1 cellular context compared by ENCODE assay signal in the genomic region with DNA sequence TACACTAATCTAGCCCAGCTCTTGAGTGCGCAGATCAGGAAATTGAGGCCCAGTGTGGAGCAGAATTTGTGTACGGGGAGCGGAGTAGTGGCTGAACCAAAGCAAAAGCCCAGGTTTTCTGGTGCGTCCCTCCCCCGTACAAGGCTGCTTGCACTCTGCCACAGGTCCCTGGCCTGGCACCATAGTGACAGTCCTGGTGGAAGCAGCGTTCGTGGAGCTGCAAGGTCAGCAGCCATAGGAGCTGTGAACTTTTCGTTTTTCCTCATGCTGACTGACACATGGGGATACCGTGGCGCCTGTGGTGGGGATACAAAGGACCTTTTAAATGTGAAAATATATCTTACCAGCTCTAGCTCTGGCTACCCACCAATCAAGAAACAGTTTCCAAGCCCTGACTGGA.
TF ChIP-seq lines count a peak whose summit lies in the region.

No MANE protein-coding gene starts in this region.

TF ChIP-seq in GM23338, 12 proteins besides CTCF, POLR2A, EP300 and RAD21 (continued from another document):
- TF ChIP-seq, protein P1, sequence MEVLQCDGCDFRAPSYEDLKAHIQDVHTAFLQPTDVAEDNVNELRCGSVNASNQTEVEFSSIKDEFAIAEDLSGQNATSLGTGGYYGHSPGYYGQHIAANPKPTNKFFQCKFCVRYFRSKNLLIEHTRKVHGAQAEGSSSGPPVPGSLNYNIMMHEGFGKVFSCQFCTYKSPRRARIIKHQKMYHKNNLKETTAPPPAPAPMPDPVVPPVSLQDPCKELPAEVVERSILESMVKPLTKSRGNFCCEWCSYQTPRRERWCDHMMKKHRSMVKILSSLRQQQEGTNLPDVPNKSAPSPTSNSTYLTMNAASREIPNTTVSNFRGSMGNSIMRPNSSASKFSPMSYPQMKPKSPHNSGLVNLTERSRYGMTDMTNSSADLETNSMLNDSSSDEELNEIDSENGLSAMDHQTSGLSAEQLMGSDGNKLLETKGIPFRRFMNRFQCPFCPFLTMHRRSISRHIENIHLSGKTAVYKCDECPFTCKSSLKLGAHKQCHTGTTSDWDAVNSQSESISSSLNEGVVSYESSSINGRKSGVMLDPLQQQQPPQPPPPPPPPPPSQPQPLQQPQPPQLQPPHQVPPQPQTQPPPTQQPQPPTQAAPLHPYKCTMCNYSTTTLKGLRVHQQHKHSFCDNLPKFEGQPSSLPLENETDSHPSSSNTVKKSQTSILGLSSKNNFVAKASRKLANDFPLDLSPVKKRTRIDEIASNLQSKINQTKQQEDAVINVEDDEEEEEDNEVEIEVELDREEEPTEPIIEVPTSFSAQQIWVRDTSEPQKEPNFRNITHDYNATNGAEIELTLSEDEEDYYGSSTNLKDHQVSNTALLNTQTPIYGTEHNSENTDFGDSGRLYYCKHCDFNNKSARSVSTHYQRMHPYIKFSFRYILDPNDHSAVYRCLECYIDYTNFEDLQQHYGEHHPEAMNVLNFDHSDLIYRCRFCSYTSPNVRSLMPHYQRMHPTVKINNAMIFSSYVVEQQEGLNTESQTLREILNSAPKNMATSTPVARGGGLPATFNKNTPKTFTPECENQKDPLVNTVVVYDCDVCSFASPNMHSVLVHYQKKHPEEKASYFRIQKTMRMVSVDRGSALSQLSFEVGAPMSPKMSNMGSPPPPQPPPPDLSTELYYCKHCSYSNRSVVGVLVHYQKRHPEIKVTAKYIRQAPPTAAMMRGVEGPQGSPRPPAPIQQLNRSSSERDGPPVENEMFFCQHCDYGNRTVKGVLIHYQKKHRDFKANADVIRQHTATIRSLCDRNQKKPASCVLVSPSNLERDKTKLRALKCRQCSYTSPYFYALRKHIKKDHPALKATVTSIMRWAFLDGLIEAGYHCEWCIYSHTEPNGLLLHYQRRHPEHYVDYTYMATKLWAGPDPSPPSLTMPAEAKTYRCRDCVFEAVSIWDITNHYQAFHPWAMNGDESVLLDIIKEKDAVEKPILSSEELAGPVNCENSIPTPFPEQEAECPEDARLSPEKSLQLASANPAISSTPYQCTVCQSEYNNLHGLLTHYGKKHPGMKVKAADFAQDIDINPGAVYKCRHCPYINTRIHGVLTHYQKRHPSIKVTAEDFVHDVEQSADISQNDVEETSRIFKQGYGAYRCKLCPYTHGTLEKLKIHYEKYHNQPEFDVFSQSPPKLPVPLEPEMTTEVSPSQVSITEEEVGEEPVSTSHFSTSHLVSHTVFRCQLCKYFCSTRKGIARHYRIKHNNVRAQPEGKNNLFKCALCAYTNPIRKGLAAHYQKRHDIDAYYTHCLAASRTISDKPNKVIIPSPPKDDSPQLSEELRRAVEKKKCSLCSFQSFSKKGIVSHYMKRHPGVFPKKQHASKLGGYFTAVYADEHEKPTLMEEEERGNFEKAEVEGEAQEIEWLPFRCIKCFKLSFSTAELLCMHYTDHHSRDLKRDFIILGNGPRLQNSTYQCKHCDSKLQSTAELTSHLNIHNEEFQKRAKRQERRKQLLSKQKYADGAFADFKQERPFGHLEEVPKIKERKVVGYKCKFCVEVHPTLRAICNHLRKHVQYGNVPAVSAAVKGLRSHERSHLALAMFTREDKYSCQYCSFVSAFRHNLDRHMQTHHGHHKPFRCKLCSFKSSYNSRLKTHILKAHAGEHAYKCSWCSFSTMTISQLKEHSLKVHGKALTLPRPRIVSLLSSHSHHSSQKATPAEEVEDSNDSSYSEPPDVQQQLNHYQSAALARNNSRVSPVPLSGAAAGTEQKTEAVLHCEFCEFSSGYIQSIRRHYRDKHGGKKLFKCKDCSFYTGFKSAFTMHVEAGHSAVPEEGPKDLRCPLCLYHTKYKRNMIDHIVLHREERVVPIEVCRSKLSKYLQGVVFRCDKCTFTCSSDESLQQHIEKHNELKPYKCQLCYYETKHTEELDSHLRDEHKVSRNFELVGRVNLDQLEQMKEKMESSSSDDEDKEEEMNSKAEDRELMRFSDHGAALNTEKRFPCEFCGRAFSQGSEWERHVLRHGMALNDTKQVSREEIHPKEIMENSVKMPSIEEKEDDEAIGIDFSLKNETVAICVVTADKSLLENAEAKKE (CRISPR knock-in tag; IDR thresholded peaks at IDR 0.05) = no peak
- TF ChIP-seq, protein P2, sequence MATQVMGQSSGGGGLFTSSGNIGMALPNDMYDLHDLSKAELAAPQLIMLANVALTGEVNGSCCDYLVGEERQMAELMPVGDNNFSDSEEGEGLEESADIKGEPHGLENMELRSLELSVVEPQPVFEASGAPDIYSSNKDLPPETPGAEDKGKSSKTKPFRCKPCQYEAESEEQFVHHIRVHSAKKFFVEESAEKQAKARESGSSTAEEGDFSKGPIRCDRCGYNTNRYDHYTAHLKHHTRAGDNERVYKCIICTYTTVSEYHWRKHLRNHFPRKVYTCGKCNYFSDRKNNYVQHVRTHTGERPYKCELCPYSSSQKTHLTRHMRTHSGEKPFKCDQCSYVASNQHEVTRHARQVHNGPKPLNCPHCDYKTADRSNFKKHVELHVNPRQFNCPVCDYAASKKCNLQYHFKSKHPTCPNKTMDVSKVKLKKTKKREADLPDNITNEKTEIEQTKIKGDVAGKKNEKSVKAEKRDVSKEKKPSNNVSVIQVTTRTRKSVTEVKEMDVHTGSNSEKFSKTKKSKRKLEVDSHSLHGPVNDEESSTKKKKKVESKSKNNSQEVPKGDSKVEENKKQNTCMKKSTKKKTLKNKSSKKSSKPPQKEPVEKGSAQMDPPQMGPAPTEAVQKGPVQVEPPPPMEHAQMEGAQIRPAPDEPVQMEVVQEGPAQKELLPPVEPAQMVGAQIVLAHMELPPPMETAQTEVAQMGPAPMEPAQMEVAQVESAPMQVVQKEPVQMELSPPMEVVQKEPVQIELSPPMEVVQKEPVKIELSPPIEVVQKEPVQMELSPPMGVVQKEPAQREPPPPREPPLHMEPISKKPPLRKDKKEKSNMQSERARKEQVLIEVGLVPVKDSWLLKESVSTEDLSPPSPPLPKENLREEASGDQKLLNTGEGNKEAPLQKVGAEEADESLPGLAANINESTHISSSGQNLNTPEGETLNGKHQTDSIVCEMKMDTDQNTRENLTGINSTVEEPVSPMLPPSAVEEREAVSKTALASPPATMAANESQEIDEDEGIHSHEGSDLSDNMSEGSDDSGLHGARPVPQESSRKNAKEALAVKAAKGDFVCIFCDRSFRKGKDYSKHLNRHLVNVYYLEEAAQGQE (IDR thresholded peaks at IDR 0.05; ENCODE audit: unreplicated experiment) = no peak
- TF ChIP-seq POLR2AphosphoS5 (IDR thresholded peaks at IDR 0.05; ENCODE audit: low read depth) (no peak), ZNF114 (CRISPR knock-in tag; IDR thresholded peaks at IDR 0.05) (no peak), JUNB (IDR thresholded peaks at IDR 0.05; ENCODE audit: unreplicated experiment) (no peak)
- TF ChIP-seq, protein P3, sequence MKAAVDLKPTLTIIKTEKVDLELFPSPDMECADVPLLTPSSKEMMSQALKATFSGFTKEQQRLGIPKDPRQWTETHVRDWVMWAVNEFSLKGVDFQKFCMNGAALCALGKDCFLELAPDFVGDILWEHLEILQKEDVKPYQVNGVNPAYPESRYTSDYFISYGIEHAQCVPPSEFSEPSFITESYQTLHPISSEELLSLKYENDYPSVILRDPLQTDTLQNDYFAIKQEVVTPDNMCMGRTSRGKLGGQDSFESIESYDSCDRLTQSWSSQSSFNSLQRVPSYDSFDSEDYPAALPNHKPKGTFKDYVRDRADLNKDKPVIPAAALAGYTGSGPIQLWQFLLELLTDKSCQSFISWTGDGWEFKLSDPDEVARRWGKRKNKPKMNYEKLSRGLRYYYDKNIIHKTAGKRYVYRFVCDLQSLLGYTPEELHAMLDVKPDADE (IDR thresholded peaks at IDR 0.05) = no peak
TF ChIP-seq in GM23338: peak in this region for 0.
